Comparison of ENCODE assay signal across 8 cellular contexts in genomic region chr20:36472656-36473071, GRCh38.
DNase-seq lines count a peak whose midpoint lies in the region; ATAC-seq, FAIRE-seq and TF ChIP-seq lines count a peak whose summit lies in the region.

No MANE protein-coding gene starts in this region.

- H3K9me3 ChIP-seq in BE2C: no peaks in the 10 kb centered on the region
- no peaks in the 10 kb centered on the region for H3K9me3 ChIP-seq in stomach smooth muscle (ENCODE audit: control insufficient read depth in 2 of 2, low read length in 2 of 2)

- H3K4me1 ChIP-seq in BE2C (peaks cover 31% of the 10 kb centered on the region), stomach smooth muscle (ENCODE audit: control insufficient read depth, insufficient read depth, low read length) (peaks cover 70% of the 10 kb centered on the region)

- CTCF ChIA-PET in activated naive CD4-positive, alpha-beta T cell treated with anti-CD3 and anti-CD28 coated beads for 36 hours (lab: Charles Lee): interaction anchor here (0.6 to 2.7 kb wide), 7 partner anchors 8 to 457 kb away, joined by 3 to 7 read pairs (median 4); no protein-coding TSS in a partner anchor

- peak; percentile 46 for FAIRE-seq in HTR-8/SVneo (lab: Jason Lieb, UNC)

- DNase-seq in BE2C (peak; percentile 43), HTR-8/SVneo (ENCODE audit: insufficient read length, low spot score) (no peak), islet precursor cell (peak; percentile 95)
- peak; percentile 51 for DNase-seq in activated naive CD4-positive, alpha-beta T cell treated with anti-CD3 and anti-CD28 coated beads for 36 hours

- H3K9me3 Mint-ChIP-seq in activated naive CD4-positive, alpha-beta T cell treated with anti-CD3 and anti-CD28 coated beads for 36 hours: no peaks in the 10 kb centered on the region

- H3K4me3 Mint-ChIP-seq in activated naive CD4-positive, alpha-beta T cell treated with anti-CD3 and anti-CD28 coated beads for 36 hours: peak overlapping the region; percentile 38

- intact Hi-C loops in activated naive CD4-positive, alpha-beta T cell treated with anti-CD3 and anti-CD28 coated beads for 36 hours (cut with micrococcal nuclease): loop anchor here (1.0 kb wide), 1 partner anchor 9 kb away; no protein-coding TSS in a partner anchor

- peak overlapping the region; percentile 63 to 71 for H3K9ac ChIP-seq in stomach smooth muscle (ENCODE audit: low read length in 2 of 2)

- H3K36me3 Mint-ChIP-seq in activated naive CD4-positive, alpha-beta T cell treated with anti-CD3 and anti-CD28 coated beads for 36 hours (ENCODE audit: low read depth): no peaks in the 10 kb centered on the region

- peaks cover 3% of the 10 kb centered on the region for H3K36me3 ChIP-seq in BE2C
- H3K36me3 ChIP-seq in stomach smooth muscle (ENCODE audit: control insufficient read depth in 2 of 2, insufficient read depth in 2 of 2, low read length in 2 of 2): peaks cover 0 to 5% of the 10 kb centered on the region in 2 donors

- no peak for TF ChIP-seq CTCF in BE2C (IDR thresholded peaks at IDR 0.05; ENCODE audit: low read depth, low read length)

- peak overlapping the region; percentile 46 for H3K27ac Mint-ChIP-seq in activated naive CD4-positive, alpha-beta T cell treated with anti-CD3 and anti-CD28 coated beads for 36 hours

- peak overlapping the region; percentile 75 for H3K27ac ChIP-seq in stomach smooth muscle (ENCODE audit: low read length)

- no peaks in the 10 kb centered on the region for H3K27me3 Mint-ChIP-seq in activated naive CD4-positive, alpha-beta T cell treated with anti-CD3 and anti-CD28 coated beads for 36 hours (ENCODE audit: low read depth)

- no peak overlapping the region for H3K4me3 ChIP-seq in BE2C (ENCODE audit: low read depth, low read length)
- H3K4me3 ChIP-seq in stomach smooth muscle (ENCODE audit: low read length in 2 of 2): peak overlapping the region; percentile 46 to 67

- H3K27me3 ChIP-seq in BE2C: no peaks in the 10 kb centered on the region
- H3K27me3 ChIP-seq in stomach smooth muscle (ENCODE audit: control insufficient read depth in 1 of 2, insufficient read depth in 2 of 2, low read length in 2 of 2): no peaks in the 10 kb centered on the region

- no peak for ATAC-seq in GM21723 (IDR thresholded peaks at IDR 0.05; ENCODE audit: unreplicated experiment)
- no peak for ATAC-seq in HG02938 (IDR thresholded peaks at IDR 0.05; ENCODE audit: unreplicated experiment)
- ATAC-seq in GM19351 (IDR thresholded peaks at IDR 0.05; ENCODE audit: unreplicated experiment): no peak

- peaks cover 34% of the 10 kb centered on the region for H3K4me1 Mint-ChIP-seq in activated naive CD4-positive, alpha-beta T cell treated with anti-CD3 and anti-CD28 coated beads for 36 hours (ENCODE audit: low read depth)
